23 cellular contexts compared by ENCODE assay signal in genomic region chr11:132910016-132910760, GRCh38.
DNase-seq lines count a peak whose midpoint lies in the region; TF ChIP-seq lines count a peak whose summit lies in the region.
"Had no signal": no experiment of that assay in that cellular context is flagged by ENCODE, and none has a peak within 500 bp of the region (broad histone marks: within the 10 kb centered on the region; RNA-seq: fewer than 3 reads in every experiment).

No MANE protein-coding gene starts in this region.

- CTCF ChIA-PET in activated CD4-positive, alpha-beta T cell treated with anti-CD3 and anti-CD28 coated beads, Interleukin-2, amount 10 ng/mL, durations not matched to agents 7 days and 5 days (lab: Charles Lee): no interaction called here

- no peak for TF ChIP-seq POLR2A in uterus (IDR thresholded peaks at IDR 0.05)

- no peaks in the 10 kb centered on the region for H3K9me3 Mint-ChIP-seq in activated CD4-positive, alpha-beta T cell treated with anti-CD3 and anti-CD28 coated beads, Interleukin-2, amount 10 ng/mL, durations not matched to agents 7 days and 5 days

- POLR2A ChIA-PET in activated CD4-positive, alpha-beta T cell treated with anti-CD3 and anti-CD28 coated beads, Interleukin-2, amount 10 ng/mL, durations not matched to agents 7 days and 5 days (lab: Charles Lee): no interaction called here

- no peaks in the 10 kb centered on the region for H3K36me3 ChIP-seq in uterus
- H3K36me3 ChIP-seq: transverse colon had no signal

- H3K27ac ChIP-seq in caudate nucleus (ENCODE audit: low read depth, low read length) (peak overlapping the region; percentile 67), uterus (no peak overlapping the region)
- H3K27ac ChIP-seq: body of pancreas, psoas muscle, transverse colon had no signal

- no peaks in the 10 kb centered on the region for H3K9me3 ChIP-seq in uterus
- H3K9me3 ChIP-seq: body of pancreas, psoas muscle, transverse colon had no signal

- H3K4me3 ChIP-seq in uterus: no peak overlapping the region
- H3K4me3 ChIP-seq: body of pancreas, psoas muscle, transverse colon had no signal

- H3K4me3 Mint-ChIP-seq in activated CD4-positive, alpha-beta T cell treated with anti-CD3 and anti-CD28 coated beads, Interleukin-2, amount 10 ng/mL, durations not matched to agents 7 days and 5 days: no peak overlapping the region
- H3K4me3 Mint-ChIP-seq: naive B cell, T-helper 17 cell had no signal

- no peaks in the 10 kb centered on the region for H3K4me1 ChIP-seq in uterus
- H3K4me1 ChIP-seq: body of pancreas, psoas muscle, transverse colon had no signal

- no peak overlapping the region for H3K27ac Mint-ChIP-seq in activated CD4-positive, alpha-beta T cell treated with anti-CD3 and anti-CD28 coated beads, Interleukin-2, amount 10 ng/mL, durations not matched to agents 7 days and 5 days
- H3K27ac Mint-ChIP-seq: naive B cell, T-helper 17 cell had no signal

- no peaks in the 10 kb centered on the region for H3K27me3 ChIP-seq in uterus
- H3K27me3 ChIP-seq: body of pancreas, transverse colon had no signal

- H3K4me1 Mint-ChIP-seq in activated CD4-positive, alpha-beta T cell treated with anti-CD3 and anti-CD28 coated beads, Interleukin-2, amount 10 ng/mL, durations not matched to agents 7 days and 5 days: no peaks in the 10 kb centered on the region
- H3K4me1 Mint-ChIP-seq: naive B cell, T-helper 17 cell had no signal

- TF ChIP-seq CTCF in uterus (IDR thresholded peaks at IDR 0.05): no peak

- no peaks in the 10 kb centered on the region for H3K27me3 Mint-ChIP-seq in activated CD4-positive, alpha-beta T cell treated with anti-CD3 and anti-CD28 coated beads, Interleukin-2, amount 10 ng/mL, durations not matched to agents 7 days and 5 days
- H3K27me3 Mint-ChIP-seq: naive B cell had no signal

- in situ Hi-C loops in G401 (cut with HindIII; ENCODE audit: low sequenced_read_pairs): no loop called here

- DNase-seq in G401 (ENCODE audit: low spot score) (peak; percentile 80), caudate nucleus (lab: John Stamatoyannopoulos, UW) (peak in 20 of 61 donors; percentile 4 to 54 (median 30)), iPS-NIHi11 (ENCODE audit: low spot score) (peak; percentile 37), putamen (ENCODE audit: low spot score) (peak; percentile 18), uterus (no peak), MV-4-11 (lab: John Stamatoyannopoulos, UW) (no peak)
- DNase-seq in activated naive CD4-positive, alpha-beta T cell treated with anti-CD3 and anti-CD28 coated beads, Interleukin-2, amount 50 U/mL, for 16 hours: no peak
- DNase-seq in activated CD4-positive, alpha-beta T cell treated with anti-CD3 and anti-CD28 coated beads, Interleukin-2, amount 10 ng/mL, durations not matched to agents 7 days and 5 days: no peak
- DNase-seq: activated CD4-positive, alpha-beta T cell treated with anti-CD3 and anti-CD28 coated beads, Interleukin-2, amount 50 U/mL, for 4 hours; activated gamma-delta T cell treated with Interleukin-2 at 50 U/mL for 16 hours; activated T-cell treated with anti-CD3 and anti-CD28 coated beads, Interleukin-2, amount 50 U/mL, for 48 hours; body of pancreas; Calu3; DMS79; GF-D8; left ventricle myocardium superior; naive B cell; NCI-H1436 treated with DMSO at 0.1 percent for 48 hours; psoas muscle; Right ventricle myocardium superior; stimulated activated CD4-positive, alpha-beta T cell treated with anti-CD3 and anti-CD28 coated beads, Interleukin-4, amount 100 ng/mL, for 24 hours; T-helper 17 cell; transverse colon had no signal

- intact Hi-C loops in uterus (cut with DNase I; ENCODE audit: low total_unique reads): no loop called here

- H3K36me3 Mint-ChIP-seq in activated CD4-positive, alpha-beta T cell treated with anti-CD3 and anti-CD28 coated beads, Interleukin-2, amount 10 ng/mL, durations not matched to agents 7 days and 5 days (ENCODE audit: low read depth): no peaks in the 10 kb centered on the region
- H3K36me3 Mint-ChIP-seq: naive B cell had no signal

Comparison
In these comparisons a context has a peak if more than half of its experiments do, and no peak if none do; other contexts are left out.
1. DNase-seq: peak in G401 (single experiment), iPS-NIHi11 (single experiment) and putamen (single experiment); none in uterus (0 of 2), MV-4-11 (single experiment), activated naive CD4-positive, alpha-beta T cell treated with anti-CD3 and anti-CD28 coated beads, Interleukin-2, amount 50 U/mL, for 16 hours (single experiment) and activated CD4-positive, alpha-beta T cell treated with anti-CD3 and anti-CD28 coated beads, Interleukin-2, amount 10 ng/mL, durations not matched to agents 7 days and 5 days (single experiment).